24 cellular contexts compared by ENCODE assay signal in genomic region chr15:83449250-83449671, GRCh38. TPM values are rescaled to one million over a fixed set of nuclear protein-coding genes. Genes with fewer than 3 reads are reported as not detected.
DNase-seq lines count a peak whose midpoint lies in the region; FAIRE-seq and TF ChIP-seq lines count a peak whose summit lies in the region.
"Had no signal": no experiment of that assay in that cellular context is flagged by ENCODE, and none has a peak within 500 bp of the region (broad histone marks: within the 10 kb centered on the region; RNA-seq: fewer than 3 reads in every experiment).

No MANE protein-coding gene starts in this region.

- no peaks in the 10 kb centered on the region for H3K27me3 ChIP-seq in WERI-Rb-1 (ENCODE audit: insufficient read depth, low read depth, severe bottlenecking)

- no peak for DNase-seq in mesothelial cell of epicardium (ENCODE audit: low spot score in 2 of 2, unreplicated experiment in 2 of 2)
- no peak for DNase-seq in NCI-H748 treated with DMSO at 0.1 percent for 48 hours (lab: John Stamatoyannopoulos, UW)
- DNase-seq in WERI-Rb-1: no peak
- DNase-seq in GM12891 (ENCODE audit: insufficient read length, low spot score): no peak
- DNase-seq: activated CD4-positive, alpha-beta T cell treated with anti-CD3 and anti-CD28 coated beads, Interleukin-2, amount 50 U/mL, for 1 hour; activated CD8-positive, alpha-beta memory T cell treated with anti-CD3 and anti-CD28 coated beads, Interleukin-2, amount 10 ng/mL, durations not matched to agents 7 days and 5 days; activated naive CD4-positive, alpha-beta T cell treated with Interleukin-2 at 50 U/mL for 16 hours; brain microvascular endothelial cell; effector CD8-positive, alpha-beta T cell; GOT3; kidney glomerular epithelial cell; NCI-H510A; retina; small intestine; stimulated activated CD8-positive, alpha-beta memory T cell treated with anti-CD3 and anti-CD28 coated beads, Interleukin-4, amount 100 ng/mL, for 48 hours; stimulated activated naive CD8-positive, alpha-beta T cell treated with anti-CD3 and anti-CD28 coated beads, Interleukin-15, amount 100 ng/mL, for 72 hours; trophoblast cell had no signal

- no peak overlapping the region for H3K27ac Mint-ChIP-seq in brain
- no peak overlapping the region for H3K27ac Mint-ChIP-seq in mesothelial cell of epicardium
- H3K27ac Mint-ChIP-seq: activated CD8-positive, alpha-beta memory T cell treated with anti-CD3 and anti-CD28 coated beads, Interleukin-2, amount 10 ng/mL, durations not matched to agents 7 days and 5 days; CD14-positive monocyte; stimulated activated naive CD8-positive, alpha-beta T cell treated with anti-CD3 and anti-CD28 coated beads, Interleukin-15, amount 100 ng/mL, for 72 hours; T-helper 2 cell treated with Interferon-gamma antibody and Interleukin-4, amounts not matched to agents 5 μg/mL and 100 μg/mL, for 36 hours had no signal

- H3K27me3 Mint-ChIP-seq in brain (peaks cover 27% of the 10 kb centered on the region), mesothelial cell of epicardium (ENCODE audit: low read depth) (peaks cover 14% of the 10 kb centered on the region)

- FAIRE-seq in GM12891 (lab: Jason Lieb, UNC): no peak
- FAIRE-seq: colon, small intestine had no signal

- H3K4me1 ChIP-seq in HEK293 (ENCODE audit: control insufficient read depth, insufficient read depth, low read length): peaks cover 20% of the 10 kb centered on the region

- H3K4me1 Mint-ChIP-seq in brain: peaks cover 26% of the 10 kb centered on the region
- H3K4me1 Mint-ChIP-seq in mesothelial cell of epicardium: peaks cover 22% of the 10 kb centered on the region

- POLR2A ChIA-PET in HEK293 (lab: Yijun Ruan, JAX): no interaction called here

- no peak overlapping the region for H3K4me3 ChIP-seq in HEK293 (ENCODE audit: low read depth, low read length)
- H3K4me3 ChIP-seq in WERI-Rb-1 (ENCODE audit: low read depth, low read length): no peak overlapping the region

- no peaks in the 10 kb centered on the region for H3K36me3 Mint-ChIP-seq in brain
- no peaks in the 10 kb centered on the region for H3K36me3 Mint-ChIP-seq in mesothelial cell of epicardium
- H3K36me3 Mint-ChIP-seq: activated CD8-positive, alpha-beta memory T cell treated with anti-CD3 and anti-CD28 coated beads, Interleukin-2, amount 10 ng/mL, durations not matched to agents 7 days and 5 days; CD14-positive monocyte had no signal

- H3K36me3 ChIP-seq in HEK293 (ENCODE audit: control insufficient read depth in 2 of 2, insufficient read depth in 1 of 2, low read length in 2 of 2) (no peaks in the 10 kb centered on the region), WERI-Rb-1 (no peaks in the 10 kb centered on the region)
- H3K36me3 ChIP-seq: brain microvascular endothelial cell had no signal

- TF ChIP-seq CTCF in HEK293 (tag by site-specific recombination; IDR thresholded peaks at IDR 0.05): no peak
- TF ChIP-seq CTCF in brain (conservative IDR thresholded peaks at IDR 0.05): no peak
- no peak for TF ChIP-seq CTCF in mesothelial cell of epicardium (IDR thresholded peaks at IDR 0.05; ENCODE audit: unreplicated experiment)
- no peak for TF ChIP-seq CTCF in WERI-Rb-1 (IDR thresholded peaks at IDR 0.05; ENCODE audit: low read depth, low read length)

- H3K4me3 Mint-ChIP-seq in brain (peak overlapping the region; percentile 86 to 95 (median 93)), mesothelial cell of epicardium (peak overlapping the region; percentile 27)
- H3K4me3 Mint-ChIP-seq: activated CD8-positive, alpha-beta memory T cell treated with anti-CD3 and anti-CD28 coated beads, Interleukin-2, amount 10 ng/mL, durations not matched to agents 7 days and 5 days; stimulated activated naive CD8-positive, alpha-beta T cell treated with anti-CD3 and anti-CD28 coated beads, Interleukin-15, amount 100 ng/mL, for 72 hours; T-helper 2 cell treated with Interferon-gamma antibody and Interleukin-4, amounts not matched to agents 5 μg/mL and 100 μg/mL, for 36 hours had no signal

- CTCF ChIA-PET in HEK293 (lab: Yijun Ruan, JAX): interaction anchor here (0.6 to 8.9 kb wide), 8 partner anchors 12 to 1506 kb away, joined by 3 to 168 read pairs (median 4); no protein-coding TSS in a partner anchor

- no peak for TF ChIP-seq POLR2A in GM12891 (IDR thresholded peaks at IDR 0.05; ENCODE audit: low read depth, low read length)

- H3K9me3 Mint-ChIP-seq in brain (peaks cover 0 to 10% (median 9%) of the 10 kb centered on the region in 5 experiments), mesothelial cell of epicardium (no peaks in the 10 kb centered on the region)
- H3K9me3 Mint-ChIP-seq: stimulated activated naive CD8-positive, alpha-beta T cell treated with anti-CD3 and anti-CD28 coated beads, Interleukin-15, amount 100 ng/mL, for 72 hours had no signal

- H3K9me3 ChIP-seq in HEK293 (ENCODE audit: control insufficient read depth, insufficient read depth, low read depth, low read length) (no peaks in the 10 kb centered on the region), WERI-Rb-1 (ENCODE audit: severe bottlenecking) (no peaks in the 10 kb centered on the region)

- H3K27ac ChIP-seq in HEK293 (ENCODE audit: extremely low read depth, low read depth, low read length): no peak overlapping the region; the same call in 1 of the 2 replicates
- peak overlapping the region; percentile 63 for H3K27ac ChIP-seq in temporal lobe (ENCODE audit: low read depth, low read length)
- H3K27ac ChIP-seq in WERI-Rb-1: no peak overlapping the region
- H3K27ac ChIP-seq: brain microvascular endothelial cell, epithelial cell of prostate had no signal

TF ChIP-seq in HEK293, 187 proteins besides CTCF, POLR2A, EP300 and RAD21 (continues in another document):
- no peak for TF ChIP-seq ZNF132 (tag by site-specific recombination; IDR thresholded peaks at IDR 0.05; ENCODE audit: borderline replicate concordance)
- TF ChIP-seq ZNF664 (tag by site-specific recombination; IDR thresholded peaks at IDR 0.05): no peak
- TF ChIP-seq REPIN1 (tag by site-specific recombination; IDR thresholded peaks at IDR 0.05; ENCODE audit: low read depth): no peak
- TF ChIP-seq ZNF37A (tag by site-specific recombination; IDR thresholded peaks at IDR 0.05): no peak
- TF ChIP-seq PBX3 (CRISPR knock-in tag; IDR thresholded peaks at IDR 0.05): no peak
- TF ChIP-seq ZBTB26 (tag by site-specific recombination; optimal IDR thresholded peaks at IDR 0.05): no peak
- TF ChIP-seq ZNF600 (tag by site-specific recombination; IDR thresholded peaks at IDR 0.05): peak; percentile 95
- TF ChIP-seq SCRT1 (tag by site-specific recombination; IDR thresholded peaks at IDR 0.05; ENCODE audit: borderline replicate concordance): peak; percentile 95

TF ChIP-seq in GM12891, 5 proteins besides CTCF, POLR2A, EP300 and RAD21:
- no peak for TF ChIP-seq SPI1 (IDR thresholded peaks at IDR 0.05; ENCODE audit: low read depth, low read length)
- TF ChIP-seq TAF1 (IDR thresholded peaks at IDR 0.05; ENCODE audit: low read depth, low read length): no peak
- no peak for TF ChIP-seq POLR2AphosphoS5 (IDR thresholded peaks at IDR 0.05; ENCODE audit: low read depth, low read length)
- no peak for TF ChIP-seq PAX5 (IDR thresholded peaks at IDR 0.05; ENCODE audit: insufficient read depth, low read length, severe bottlenecking)

RNA-seq across cellular contexts. Expression of gene SH3GL3, which starts 2.1 kb away (rescaled TPM):
- 16.8 TPM for polyA plus RNA-seq in brain (ENCODE audit: insufficient read depth, low read depth, low replicate concordance)
- total RNA-seq in mesothelial cell of epicardium (5.7 to 6.1 TPM (median 6.0 TPM) in 3 replicates), temporal lobe (129 TPM)
- not detected for polyA plus RNA-seq in GM12891 (2012; ENCODE audit: low read depth, missing spikeins)
- total RNA-seq: activated CD8-positive, alpha-beta memory T cell treated with anti-CD3 and anti-CD28 coated beads, Interleukin-2, amount 10 ng/mL, durations not matched to agents 7 days and 5 days had no signal
- polyA plus RNA-seq: CD14-positive monocyte had no signal

Comparison
In these comparisons a context has a peak if more than half of its experiments do, and no peak if none do; other contexts are left out.
1. RNA of gene SH3GL3, which starts 2.1 kb away (total RNA-seq): 129 TPM in temporal lobe (single experiment); 5.7 to 6.1 TPM in mesothelial cell of epicardium; every median in the first group is over 10 times any median in the second.